28 cellular contexts compared by ENCODE assay signal in the genomic region with DNA sequence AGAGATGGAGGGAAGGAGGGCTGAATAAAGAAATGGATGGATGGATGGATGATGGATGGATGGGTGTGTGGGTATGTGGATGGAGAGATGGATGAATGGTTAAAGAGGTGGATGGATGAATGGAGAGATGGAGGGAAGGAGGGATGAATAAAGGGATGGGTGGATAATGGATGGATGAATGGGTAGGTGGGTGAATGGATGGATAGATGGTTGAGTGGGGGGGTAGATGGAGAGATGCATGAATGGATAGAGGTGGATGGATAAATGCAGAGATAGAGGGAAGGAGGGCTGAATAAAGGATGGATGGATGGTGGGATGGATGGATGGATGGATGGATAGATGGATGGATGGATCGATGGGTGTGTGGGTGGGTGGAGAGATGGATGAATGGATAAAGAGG.
"Had no signal": no experiment of that assay in that cellular context is flagged by ENCODE, and none has a peak within 500 bp of the region (broad histone marks: within the 10 kb centered on the region; RNA-seq: fewer than 3 reads in every experiment).

No MANE protein-coding gene starts in this region.

- FAIRE-seq: astrocyte, TTC549 had no signal

- ATAC-seq: body of pancreas, PC-3 had no signal

- H3K36me3 ChIP-seq: adrenal gland, breast epithelium, Peyer's patch, SJSA1 had no signal

- H3K27ac Mint-ChIP-seq: activated naive CD4-positive, alpha-beta T cell treated with anti-CD3 and anti-CD28 coated beads for 36 hours; activated T-helper 1 cell treated with anti-CD3 and anti-CD28 coated beads, Interleukin-12 subunit alpha, Interleukin-12 subunit beta, Interleukin-2, Interleukin-4 antibody, amounts not matched to agents 30 ng/mL and 10 ng/mL and 1 ng/mL, durations not matched to agents 14 hours and 24 hours and 36 hours; T-helper 1 cell treated with Interleukin-12 subunit alpha and Interleukin-12 subunit beta and Interleukin-4 antibody, amounts not matched to agents 30 μg/mL and 1 μg/mL, for 36 hours; T-helper 2 cell treated with Interferon-gamma antibody and Interleukin-4, amounts not matched to agents 5 μg/mL and 100 μg/mL, for 36 hours had no signal

- H3K27me3 ChIP-seq: adrenal gland, body of pancreas, breast epithelium, Peyer's patch had no signal

- H3K4me3 Mint-ChIP-seq: activated CD4-positive, alpha-beta T cell treated with anti-CD3 and anti-CD28 coated beads, Interleukin-2, amount 10 ng/mL, durations not matched to agents 24 days and 14 days; activated naive CD4-positive, alpha-beta T cell treated with anti-CD3 and anti-CD28 coated beads for 36 hours; activated T-cell treated with anti-CD3 and anti-CD28 coated beads, Interleukin-2, amount 50 U/mL, for 4 hours; activated T-helper 1 cell treated with anti-CD3 and anti-CD28 coated beads, Interleukin-12 subunit alpha, Interleukin-12 subunit beta, Interleukin-2, Interleukin-4 antibody, amounts not matched to agents 30 ng/mL and 10 ng/mL and 1 ng/mL, durations not matched to agents 14 hours and 24 hours and 36 hours; T-helper 1 cell treated with Interleukin-12 subunit alpha and Interleukin-12 subunit beta and Interleukin-4 antibody, amounts not matched to agents 30 μg/mL and 1 μg/mL, for 36 hours; T-helper 2 cell treated with Interferon-gamma antibody and Interleukin-4, amounts not matched to agents 5 μg/mL and 100 μg/mL, for 36 hours had no signal

- H3K4me1 ChIP-seq: body of pancreas had no signal

- H3K4me3 ChIP-seq: adrenal gland, body of pancreas, breast epithelium, Peyer's patch, SJSA1 had no signal

- H3K4me2 ChIP-seq: KMS-11, SK-N-SH had no signal

- DNase-seq: activated CD4-positive, alpha-beta T cell treated with anti-CD3 and anti-CD28 coated beads, Interleukin-2, amount 10 ng/mL, durations not matched to agents 24 days and 14 days; activated CD4-positive, alpha-beta T cell treated with anti-CD3 and anti-CD28 coated beads, Interleukin-2, amount 50 U/mL, for 4 hours; activated CD8-positive, alpha-beta memory T cell treated with anti-CD3 and anti-CD28 coated beads, Interleukin-2, amount 50 U/mL, for 4 hours; activated gamma-delta T cell treated with Interleukin-2 at 50 U/mL for 16 hours; activated T-cell treated with anti-CD3 and anti-CD28 coated beads for 4 hours; activated T-cell treated with anti-CD3 and anti-CD28 coated beads, Interleukin-2, amount 50 U/mL, for 4 hours; adrenal gland; body of pancreas; NCI-H1092 treated with DMSO at 0.1 percent for 48 hours; NCI-H1417; NCI-H187; NCI-H2081; NCI-H2171 treated with DMSO at 0.1 percent for 48 hours; NCI-H446; NCI-H510A treated with DMSO at 0.1 percent for 48 hours; PC-3; Peyer's patch; RPMI8226; SK-N-SH had no signal

- H3K27ac ChIP-seq: body of pancreas, breast epithelium, KMS-11, Peyer's patch, SJSA1 had no signal

- H3K9me3 ChIP-seq: SK-N-SH had no signal

- H3K9ac ChIP-seq: KMS-11, SK-N-SH had no signal

- H3K27me3 Mint-ChIP-seq: activated CD4-positive, alpha-beta T cell treated with anti-CD3 and anti-CD28 coated beads, Interleukin-2, amount 10 ng/mL, durations not matched to agents 24 days and 14 days had no signal
